15 cellular contexts compared by ENCODE assay signal in the genomic region with DNA sequence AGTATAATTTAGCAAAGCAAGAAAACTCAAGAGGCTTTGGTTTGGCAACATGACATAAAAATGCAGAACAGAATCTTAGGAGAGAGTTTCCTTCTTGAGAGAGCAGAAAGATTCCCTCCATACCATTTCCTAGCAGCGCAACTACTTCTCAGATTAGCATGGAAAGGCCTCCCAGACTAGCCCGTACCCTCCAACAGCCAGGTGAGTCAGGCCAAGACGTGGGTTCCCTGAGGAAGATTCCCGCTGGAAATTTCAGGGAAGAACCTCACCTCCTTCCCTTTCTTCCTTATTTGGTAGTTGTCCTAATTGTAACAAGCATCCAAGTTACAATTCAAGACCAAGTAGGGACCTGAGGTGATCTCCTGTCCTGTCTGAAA. TPM values are rescaled to one million over a fixed set of nuclear protein-coding genes. Genes with fewer than 3 reads are reported as not detected.
A peak's percentile ranks its signal among the peaks of the same experiment; 100 is the strongest.
DNase-seq lines count a peak whose midpoint lies in the region; ATAC-seq and TF ChIP-seq lines count a peak whose summit lies in the region.
"Had no signal": no experiment of that assay in that cellular context is flagged by ENCODE, and none has a peak within 500 bp of the region (broad histone marks: within the 10 kb centered on the region; RNA-seq: fewer than 3 reads in every experiment).

No MANE protein-coding gene starts in this region.

- H3K9ac ChIP-seq in Loucy (ENCODE audit: low read depth, low read length, poor library complexity, severe bottlenecking) (no peak overlapping the region), parathyroid adenoma (no peak overlapping the region)

- in situ Hi-C loops in HAP-1 (cut with MboI; ENCODE audit: low sequenced_read_pairs) = no loop called here

- H3K27me3 ChIP-seq in A673 (replicated peaks; ENCODE audit: insufficient read depth, low read depth, low read length, poor library complexity) = no peaks in the 10 kb centered on the region
- no peaks in the 10 kb centered on the region for H3K27me3 ChIP-seq in Loucy (ENCODE audit: insufficient read depth, low read length, poor library complexity, severe bottlenecking)
- H3K27me3 ChIP-seq in parathyroid adenoma (ENCODE audit: control insufficient read depth, insufficient read depth, low read length) = no peaks in the 10 kb centered on the region
- H3K27me3 ChIP-seq in H7 (ENCODE audit: control insufficient read depth, insufficient read depth, low read length) = no peaks in the 10 kb centered on the region
- H3K27me3 ChIP-seq in CD8-positive, alpha-beta T cell (ENCODE audit: insufficient read depth, low read length) = peaks cover 3% of the 10 kb centered on the region
- H3K27me3 ChIP-seq in HAP-1 (ENCODE audit: low read depth) = no peaks in the 10 kb centered on the region

- H3K4me2 ChIP-seq in Loucy (ENCODE audit: low read depth, low read length, poor library complexity, severe bottlenecking) (peak overlapping the region; percentile 65), parathyroid adenoma (ENCODE audit: low read length) (no peak overlapping the region)

- H4K20me1 ChIP-seq in Loucy (ENCODE audit: insufficient read depth, low read length, poor library complexity, severe bottlenecking) = no peaks in the 10 kb centered on the region

- no peaks in the 10 kb centered on the region for H3K9me3 ChIP-seq in A673 (ENCODE audit: low read depth, low read length, poor library complexity, severe bottlenecking)
- no peaks in the 10 kb centered on the region for H3K9me3 ChIP-seq in Loucy (ENCODE audit: insufficient read depth, low read depth, low read length)
- no peaks in the 10 kb centered on the region for H3K9me3 ChIP-seq in parathyroid adenoma (ENCODE audit: control insufficient read depth, low read length)
- no peaks in the 10 kb centered on the region for H3K9me3 ChIP-seq in CD8-positive, alpha-beta T cell (ENCODE audit: low read length)
- H3K9me3 ChIP-seq in HAP-1 = no peaks in the 10 kb centered on the region

- TF ChIP-seq CTCF in A673 (conservative IDR thresholded peaks at IDR 0.05; ENCODE audit: low read depth, low read length) (no peak), Loucy (conservative IDR thresholded peaks at IDR 0.05; ENCODE audit: low read length) (no peak), parathyroid adenoma (IDR thresholded peaks at IDR 0.05) (no peak)
- TF ChIP-seq CTCF in CD8-positive, alpha-beta T cell (IDR thresholded peaks at IDR 0.05) = no peak

- peaks cover 29% of the 10 kb centered on the region for H3K27me3 Mint-ChIP-seq in CD8-positive, alpha-beta T cell (ENCODE audit: low read depth)

- no peaks in the 10 kb centered on the region for H3K36me3 Mint-ChIP-seq in CD8-positive, alpha-beta T cell

- no peaks in the 10 kb centered on the region for H3K9me2 ChIP-seq in Loucy (replicated peaks; ENCODE audit: low read depth, low read length)

- peak overlapping the region; percentile 31 for H3K4me3 ChIP-seq in A673 (ENCODE audit: low read depth, low read length, poor library complexity, severe bottlenecking)
- H3K4me3 ChIP-seq in Loucy (ENCODE audit: low read length, poor library complexity, severe bottlenecking) = peak overlapping the region; percentile 46
- H3K4me3 ChIP-seq in parathyroid adenoma (ENCODE audit: low read depth, low read length) = no peak overlapping the region
- H3K4me3 ChIP-seq in H7 (ENCODE audit: insufficient read depth, low read depth, low read length) = no peak overlapping the region
- no peak overlapping the region for H3K4me3 ChIP-seq in CD8-positive, alpha-beta T cell (ENCODE audit: low read depth, low read length)
- no peak overlapping the region for H3K4me3 ChIP-seq in HAP-1

- H3K27ac ChIP-seq in A673 (ENCODE audit: low read depth, low read length, poor library complexity, severe bottlenecking) = peak overlapping the region; percentile 85
- H3K27ac ChIP-seq in epithelial cell of prostate = peak overlapping the region; percentile 89
- peak overlapping the region; percentile 73 for H3K27ac ChIP-seq in parathyroid adenoma
- no peak overlapping the region for H3K27ac ChIP-seq in CD8-positive, alpha-beta T cell (ENCODE audit: low read depth, low read length)

- CTCF ChIA-PET in A673 (lab: Charles Lee) = interaction anchor here (0.5 kb wide), 1 partner anchor 393 kb away, joined by 5 read pairs; no protein-coding TSS in a partner anchor
- CTCF ChIA-PET in CD8-positive, alpha-beta T cell (lab: Charles Lee) = no interaction called here

- H3K4me1 ChIP-seq in A673 (ENCODE audit: insufficient read depth, low read length, poor library complexity, severe bottlenecking) = peaks cover 67% of the 10 kb centered on the region
- peaks cover 14% of the 10 kb centered on the region for H3K4me1 ChIP-seq in Loucy (ENCODE audit: insufficient read depth, low read length, poor library complexity, severe bottlenecking)
- H3K4me1 ChIP-seq in parathyroid adenoma = no peaks in the 10 kb centered on the region
- no peaks in the 10 kb centered on the region for H3K4me1 ChIP-seq in CD8-positive, alpha-beta T cell (ENCODE audit: insufficient read depth, low read length)
- no peaks in the 10 kb centered on the region for H3K4me1 ChIP-seq in HAP-1

- H3F3A ChIP-seq in Loucy (ENCODE audit: low read depth) = no peaks in the 10 kb centered on the region

- no peak for DNase-seq in A673 (ENCODE audit: low spot score)
- no peak for DNase-seq in epithelial cell of prostate (ENCODE audit: low read depth, low spot score)
- DNase-seq in H7 = no peak
- DNase-seq in CD8-positive, alpha-beta T cell = no peak
- DNase-seq in HAP-1 (ENCODE audit: low spot score in 2 of 2) = no peak
- DNase-seq in NCI-H1694 (lab: John Stamatoyannopoulos, UW) = no peak
- DNase-seq: DMS53, foreskin melanocyte, NCI-H1105 treated with DMSO at 0.1 percent for 48 hours, NCI-H446 treated with DMSO at 0.1 percent for 48 hours, OCI-M1 had no signal

- intact Hi-C loops in A673 (cut with micrococcal nuclease; ENCODE audit: unreplicated experiment) = no loop called here
- intact Hi-C loops in CD8-positive, alpha-beta T cell (cut with DNase I, micrococcal nuclease) = no loop called here

- H3K4me1 Mint-ChIP-seq in CD8-positive, alpha-beta T cell (ENCODE audit: low read depth) = peaks cover 6% of the 10 kb centered on the region

- POLR2A ChIA-PET in A673 (lab: Charles Lee; ENCODE audit: low non-redundant PET) = interaction anchor here (0.7 kb wide), 1 partner anchor 11 kb away, joined by 3 read pairs; no protein-coding TSS in a partner anchor
- POLR2A ChIA-PET in CD8-positive, alpha-beta T cell (lab: Charles Lee) = no interaction called here

- TSS peak; percentile 91 for BruUV-seq in A673 (replicated peaks; lab: Mats Ljungman, UMichigan)

- no peaks in the 10 kb centered on the region for H3K9me3 Mint-ChIP-seq in CD8-positive, alpha-beta T cell
- H3K9me3 Mint-ChIP-seq: T-helper 1 cell treated with Interleukin-12 subunit alpha and Interleukin-12 subunit beta and Interleukin-4 antibody, amounts not matched to agents 30 μg/mL and 1 μg/mL, for 36 hours had no signal

- H3K4me3 Mint-ChIP-seq in CD8-positive, alpha-beta T cell = no peak overlapping the region
- H3K4me3 Mint-ChIP-seq: T-helper 1 cell treated with Interleukin-12 subunit alpha and Interleukin-12 subunit beta and Interleukin-4 antibody, amounts not matched to agents 30 μg/mL and 1 μg/mL, for 36 hours had no signal

- no peak for ATAC-seq in CD8-positive, alpha-beta T cell
- ATAC-seq: HepG2 had no signal

- H3K36me3 ChIP-seq in A673 (ENCODE audit: insufficient read depth, low read length, poor library complexity, severe bottlenecking) (peaks cover 13% of the 10 kb centered on the region), Loucy (ENCODE audit: insufficient read depth, low read length) (no peaks in the 10 kb centered on the region), parathyroid adenoma (ENCODE audit: control insufficient read depth, insufficient read depth, low read length) (no peaks in the 10 kb centered on the region), H7 (replicated peaks; ENCODE audit: control insufficient read depth, insufficient read depth, low read length) (peaks cover 7% of the 10 kb centered on the region), HAP-1 (replicated peaks) (no peaks in the 10 kb centered on the region)
- no peaks in the 10 kb centered on the region for H3K36me3 ChIP-seq in CD8-positive, alpha-beta T cell (ENCODE audit: insufficient read depth, low read length)

- no peak overlapping the region for H3K27ac Mint-ChIP-seq in CD8-positive, alpha-beta T cell
- H3K27ac Mint-ChIP-seq: T-helper 1 cell treated with Interleukin-12 subunit alpha and Interleukin-12 subunit beta and Interleukin-4 antibody, amounts not matched to agents 30 μg/mL and 1 μg/mL, for 36 hours had no signal

- H2AFZ ChIP-seq in Loucy (ENCODE audit: low read length) = no peak overlapping the region
- no peak overlapping the region for H2AFZ ChIP-seq in parathyroid adenoma

- H3K79me2 ChIP-seq in Loucy (ENCODE audit: insufficient read depth, low read length) (no peaks in the 10 kb centered on the region), parathyroid adenoma (no peaks in the 10 kb centered on the region)

RNA-seq across cellular contexts. Expression of gene COL4A2, which starts 12.3 kb away (rescaled TPM):
- total RNA-seq in A673 (2021) = 184 and 193 TPM in 2 replicates
- 166 and 168 TPM in 2 replicates for total RNA-seq in H7 (2014; rRNA removed; shearing (Covaris generic))
- not detected for total RNA-seq in CD8-positive, alpha-beta T cell

RNA-seq across cellular contexts. Expression of gene COL4A1, which starts 12.4 kb away (rescaled TPM):
- 83.9 and 86.0 TPM in 2 replicates for total RNA-seq in A673 (2021)
- total RNA-seq in H7 (2014; rRNA removed; shearing (Covaris generic)) = 131 and 135 TPM in 2 replicates
- not detected for total RNA-seq in CD8-positive, alpha-beta T cell
- total RNA-seq: HepG2 had no signal

Comparison
In these comparisons a context has a peak if more than half of its experiments do, and no peak if none do; other contexts are left out.
1. H3K4me3 ChIP-seq: peak in A673 (single experiment) and Loucy (single experiment); none in parathyroid adenoma (single experiment), H7 (single experiment), CD8-positive, alpha-beta T cell (single experiment) and HAP-1 (single experiment).
2. RNA of gene COL4A2, which starts 12.3 kb away (total RNA-seq): 184 to 193 TPM in A673 and 166 to 168 TPM in H7; not detected in CD8-positive, alpha-beta T cell; every median in the first group is over 100 times any median in the second.
3. RNA of gene COL4A1, which starts 12.4 kb away (total RNA-seq): 131 to 135 TPM in H7 and 83.9 to 86.0 TPM in A673; not detected in CD8-positive, alpha-beta T cell; every median in the first group is over 10 times any median in the second.